ENCODE assay signal across 18 cellular contexts in the genomic region with DNA sequence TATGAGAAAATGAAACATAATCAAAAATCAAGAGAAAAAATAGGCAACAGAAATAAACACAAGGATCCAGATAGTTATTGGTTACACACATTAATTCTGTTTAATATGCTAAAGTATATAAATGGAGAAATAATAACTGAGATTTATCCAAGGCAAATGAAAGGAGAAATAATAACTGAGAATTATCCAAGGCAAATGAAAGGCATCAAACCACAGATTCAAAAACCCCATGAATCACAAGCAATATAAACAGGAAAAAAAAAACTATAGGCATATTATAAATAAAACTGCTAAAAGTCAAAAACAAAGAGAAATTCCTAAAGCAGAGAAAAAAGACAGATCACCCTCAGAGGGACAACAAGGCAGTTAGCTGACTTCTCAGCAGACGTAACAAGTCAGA. TPM values are rescaled to one million over a fixed set of nuclear protein-coding genes. Genes with fewer than 3 reads are reported as not detected.
A peak's percentile ranks its signal among the peaks of the same experiment; 100 is the strongest.
DNase-seq lines count a peak whose midpoint lies in the region; ATAC-seq lines count a peak whose summit lies in the region.
"Had no signal": no experiment of that assay in that cellular context is flagged by ENCODE, and none has a peak within 500 bp of the region (broad histone marks: within the 10 kb centered on the region; RNA-seq: fewer than 3 reads in every experiment).

No MANE protein-coding gene starts in this region.

- H3K27me3 Mint-ChIP-seq in CD4-positive, CD25-positive, alpha-beta regulatory T cell, result peaks cover 17% of the 10 kb centered on the region
- no peaks in the 10 kb centered on the region for H3K27me3 Mint-ChIP-seq in CD4-positive, alpha-beta memory T cell
- H3K27me3 Mint-ChIP-seq in central memory CD8-positive, alpha-beta T cell, result peaks cover 10% of the 10 kb centered on the region
- no peaks in the 10 kb centered on the region for H3K27me3 Mint-ChIP-seq in stimulated activated naive B cell treated with anti-CD40 and anti-IgM and Interleukin-4, amounts not matched to agents 10 μg/mL and 1 μg/mL and 100 μg/mL, for 72 hours

- no peaks in the 10 kb centered on the region for H3K36me3 Mint-ChIP-seq in CD4-positive, CD25-positive, alpha-beta regulatory T cell
- peaks cover 0 to 5% of the 10 kb centered on the region in 2 donors for H3K36me3 Mint-ChIP-seq in CD4-positive, alpha-beta memory T cell
- H3K36me3 Mint-ChIP-seq in central memory CD8-positive, alpha-beta T cell (ENCODE audit: insufficient read depth), result peaks cover 7% of the 10 kb centered on the region
- no peaks in the 10 kb centered on the region for H3K36me3 Mint-ChIP-seq in stimulated activated naive B cell treated with anti-CD40 and anti-IgM and Interleukin-4, amounts not matched to agents 10 μg/mL and 1 μg/mL and 100 μg/mL, for 72 hours
- H3K36me3 Mint-ChIP-seq: CD8-positive, alpha-beta T cell had no signal

- POLR2A ChIA-PET in CD4-positive, alpha-beta memory T cell (lab: Charles Lee; ENCODE audit: partially characterized antibody), result interaction anchor here (0.6 to 6.4 kb wide), 3 partner anchors 11 to 209 kb away, joined by 3 to 56 read pairs (median 11); partner anchors contain the start of gene DUSP1

- intact Hi-C loops in CD4-positive, alpha-beta memory T cell (cut with micrococcal nuclease), result no loop called here

- H3K4me3 ChIP-seq in CD4-positive, CD25-positive, alpha-beta regulatory T cell (ENCODE audit: low read depth, low read length), result no peak overlapping the region
- no peak overlapping the region for H3K4me3 ChIP-seq in CD4-positive, alpha-beta memory T cell (ENCODE audit: low read length in 2 of 2)
- H3K4me3 ChIP-seq: BLaER1 treated with 17β-estradiol and CSF1 and Interleukin-3, amounts not matched to agents 10 nM and 100 nM had no signal

- peaks cover 0 to 8% (median 0%) of the 10 kb centered on the region in 7 donors for H3K9me3 Mint-ChIP-seq in CD4-positive, CD25-positive, alpha-beta regulatory T cell
- peaks cover 0 to 18% (median 11%) of the 10 kb centered on the region in 8 donors for H3K9me3 Mint-ChIP-seq in CD4-positive, alpha-beta memory T cell
- no peaks in the 10 kb centered on the region for H3K9me3 Mint-ChIP-seq in central memory CD8-positive, alpha-beta T cell
- H3K9me3 Mint-ChIP-seq in stimulated activated naive B cell treated with anti-CD40 and anti-IgM and Interleukin-4, amounts not matched to agents 10 μg/mL and 1 μg/mL and 100 μg/mL, for 72 hours, result no peaks in the 10 kb centered on the region

- no peak for DNase-seq in CD4-positive, CD25-positive, alpha-beta regulatory T cell
- DNase-seq in CD4-positive, alpha-beta memory T cell, result no peak
- DNase-seq in central memory CD8-positive, alpha-beta T cell (ENCODE audit: low spot score in 2 of 2), result no peak
- no peak for DNase-seq in stimulated activated naive B cell treated with anti-CD40 and anti-IgM and Interleukin-4, amounts not matched to agents 10 μg/mL and 1 μg/mL and 100 μg/mL, for 72 hours
- DNase-seq in midbrain (lab: John Stamatoyannopoulos, UW) (no peak), GDM1 (lab: John Stamatoyannopoulos, UW) (no peak), DMS153 (lab: John Stamatoyannopoulos, UW) (no peak)
- DNase-seq: 8988T; AML-193; Calu3; CD8-positive, alpha-beta T cell; DMS79; DND-41; EL; GF-D8 had no signal

- H3K36me3 ChIP-seq in CD4-positive, CD25-positive, alpha-beta regulatory T cell (ENCODE audit: control insufficient read depth, insufficient read depth, low read length), result no peaks in the 10 kb centered on the region
- H3K36me3 ChIP-seq in CD4-positive, alpha-beta memory T cell (ENCODE audit: insufficient read depth, low read length), result no peaks in the 10 kb centered on the region
- H3K36me3 ChIP-seq: BLaER1 treated with 17β-estradiol and CSF1 and Interleukin-3, amounts not matched to agents 10 nM and 100 nM had no signal

- H3K27ac ChIP-seq in CD4-positive, CD25-positive, alpha-beta regulatory T cell (ENCODE audit: insufficient read depth, low read length, poor library complexity, severe bottlenecking), result no peak overlapping the region
- H3K27ac ChIP-seq in CD4-positive, alpha-beta memory T cell (ENCODE audit: low read depth, low read length), result no peak overlapping the region
- H3K27ac ChIP-seq: BLaER1 treated with 17β-estradiol and CSF1 and Interleukin-3, amounts not matched to agents 10 nM and 100 nM; C4-2B had no signal

- CTCF ChIA-PET in CD4-positive, alpha-beta memory T cell (lab: Charles Lee; ENCODE audit: partially characterized antibody), result interaction anchor here (0.6 to 1.4 kb wide), 6 partner anchors 9 to 172 kb away, joined by 3 to 4 read pairs (median 3); partner anchors contain the start of gene DUSP1

- peak overlapping the region in 2 of 3 donors; percentile 22 to 60 for H3K27ac Mint-ChIP-seq in CD4-positive, CD25-positive, alpha-beta regulatory T cell
- peak overlapping the region in 5 of 7 donors; percentile 10 to 64 (median 41) for H3K27ac Mint-ChIP-seq in CD4-positive, alpha-beta memory T cell
- peak overlapping the region; percentile 72 for H3K27ac Mint-ChIP-seq in central memory CD8-positive, alpha-beta T cell (ENCODE audit: low read depth)
- H3K27ac Mint-ChIP-seq in stimulated activated naive B cell treated with anti-CD40 and anti-IgM and Interleukin-4, amounts not matched to agents 10 μg/mL and 1 μg/mL and 100 μg/mL, for 72 hours, result peak overlapping the region; percentile 3
- H3K27ac Mint-ChIP-seq: B cell; CD8-positive, alpha-beta T cell had no signal

- no peak for ATAC-seq in CD4-positive, CD25-positive, alpha-beta regulatory T cell (ENCODE audit: low read depth in 2 of 2)
- ATAC-seq in central memory CD8-positive, alpha-beta T cell (replicated peaks; ENCODE audit: extremely low read depth, poor library complexity, severe bottlenecking), result no peak
- no peak for ATAC-seq in stimulated activated naive B cell treated with anti-CD40 and anti-IgM and Interleukin-4, amounts not matched to agents 10 μg/mL and 1 μg/mL and 100 μg/mL, for 72 hours (replicated peaks)
- ATAC-seq: CD8-positive, alpha-beta T cell had no signal

- H3K4me1 Mint-ChIP-seq in CD4-positive, CD25-positive, alpha-beta regulatory T cell, result peaks cover 7 to 16% (median 11%) of the 10 kb centered on the region in 4 donors
- H3K4me1 Mint-ChIP-seq in CD4-positive, alpha-beta memory T cell, result peaks cover 11 to 23% (median 15%) of the 10 kb centered on the region in 4 donors
- peaks cover 14% of the 10 kb centered on the region for H3K4me1 Mint-ChIP-seq in central memory CD8-positive, alpha-beta T cell
- H3K4me1 Mint-ChIP-seq in stimulated activated naive B cell treated with anti-CD40 and anti-IgM and Interleukin-4, amounts not matched to agents 10 μg/mL and 1 μg/mL and 100 μg/mL, for 72 hours, result peaks cover 11 to 13% of the 10 kb centered on the region in 2 donors

- peaks cover 10% of the 10 kb centered on the region for H3K4me1 ChIP-seq in CD4-positive, CD25-positive, alpha-beta regulatory T cell (ENCODE audit: control insufficient read depth, insufficient read depth, low read length, poor library complexity, severe bottlenecking)
- H3K4me1 ChIP-seq in CD4-positive, alpha-beta memory T cell (ENCODE audit: insufficient read depth, low read length), result peaks cover 12% of the 10 kb centered on the region

- no peak overlapping the region for H3K4me3 Mint-ChIP-seq in CD4-positive, CD25-positive, alpha-beta regulatory T cell
- no peak overlapping the region for H3K4me3 Mint-ChIP-seq in CD4-positive, alpha-beta memory T cell
- no peak overlapping the region for H3K4me3 Mint-ChIP-seq in central memory CD8-positive, alpha-beta T cell
- no peak overlapping the region for H3K4me3 Mint-ChIP-seq in stimulated activated naive B cell treated with anti-CD40 and anti-IgM and Interleukin-4, amounts not matched to agents 10 μg/mL and 1 μg/mL and 100 μg/mL, for 72 hours
- H3K4me3 Mint-ChIP-seq: B cell; CD8-positive, alpha-beta T cell had no signal

- no peaks in the 10 kb centered on the region for H3K9me3 ChIP-seq in CD4-positive, CD25-positive, alpha-beta regulatory T cell (ENCODE audit: control insufficient read depth in 2 of 2, low read length in 2 of 2)
- H3K9me3 ChIP-seq in CD4-positive, alpha-beta memory T cell (ENCODE audit: control insufficient read depth in 1 of 2, low read length in 2 of 2), result no peaks in the 10 kb centered on the region

- no peaks in the 10 kb centered on the region for H3K27me3 ChIP-seq in CD4-positive, CD25-positive, alpha-beta regulatory T cell (ENCODE audit: control insufficient read depth, insufficient read depth, low read length)
- H3K27me3 ChIP-seq in CD4-positive, alpha-beta memory T cell (ENCODE audit: insufficient read depth, low read length), result no peaks in the 10 kb centered on the region
- H3K27me3 ChIP-seq: BLaER1 treated with 17β-estradiol and CSF1 and Interleukin-3, amounts not matched to agents 10 nM and 100 nM had no signal

RNA-seq across cellular contexts. Expression of gene DUSP1, which starts 10.9 kb away (rescaled TPM):
- 2,095 TPM for total RNA-seq in CD4-positive, CD25-positive, alpha-beta regulatory T cell
- 100 to 1,000 TPM; 298 to 551 (median 412) TPM for polyA plus RNA-seq in CD4-positive, CD25-positive, alpha-beta regulatory T cell
- 10 to 100 TPM; 18.0 to 18.8 TPM for total RNA-seq in CD4-positive, alpha-beta memory T cell
- polyA plus RNA-seq in CD4-positive, alpha-beta memory T cell, result 100 to 1,000 TPM; 297 to 879 TPM

Comparison
In these comparisons a context has a peak if more than half of its experiments do, and no peak if none do; other contexts are left out.
1. H3K27ac Mint-ChIP-seq: peak in every context shown above with its lines; median percentile 72 in central memory CD8-positive, alpha-beta T cell; 41 in CD4-positive, CD25-positive, alpha-beta regulatory T cell; 41 in CD4-positive, alpha-beta memory T cell; 3 in stimulated activated naive B cell treated with anti-CD40 and anti-IgM and Interleukin-4, amounts not matched to agents 10 μg/mL and 1 μg/mL and 100 μg/mL, for 72 hours.
2. RNA of gene DUSP1, which starts 10.9 kb away (total RNA-seq): 2,095 TPM in CD4-positive, CD25-positive, alpha-beta regulatory T cell (single experiment); 18.0 to 18.8 TPM in CD4-positive, alpha-beta memory T cell; every median in the first group is over 100 times any median in the second.